In the genomic region with DNA sequence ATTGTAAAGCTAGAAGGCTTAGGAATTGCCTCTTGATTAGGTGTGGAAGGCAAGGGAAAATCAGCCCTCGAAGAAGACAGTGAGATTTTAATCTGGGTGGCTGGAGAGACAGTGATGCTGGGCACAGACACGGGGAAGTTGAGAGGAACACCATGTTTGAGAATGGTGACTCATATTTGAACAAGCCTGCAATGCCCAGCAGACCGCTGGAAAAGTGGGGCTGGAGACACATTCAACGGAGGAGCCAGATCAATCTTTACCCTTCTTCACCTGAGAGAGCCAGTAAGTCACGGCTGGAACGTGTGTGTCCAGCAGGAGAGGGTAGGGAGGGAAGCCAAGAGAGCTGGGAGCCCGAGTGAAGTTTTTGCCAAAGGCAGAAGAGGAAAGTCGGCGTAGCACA, we compare ENCODE assay signal across 30 cellular contexts. TPM values are rescaled to one million over a fixed set of nuclear protein-coding genes. Genes with fewer than 3 reads are reported as not detected.
"Had no signal": no experiment of that assay in that cellular context is flagged by ENCODE, and none has a peak within 500 bp of the region (broad histone marks: within the 10 kb centered on the region; RNA-seq: fewer than 3 reads in every experiment).

No MANE protein-coding gene starts in this region.

- H3K4me2 ChIP-seq: SK-N-SH had no signal

- H3K9ac ChIP-seq: SK-N-SH had no signal

- FAIRE-seq: astrocyte, TTC549 had no signal

- H3K9me3 ChIP-seq: body of pancreas, breast epithelium, SJSA1, SK-N-SH had no signal

- H3K27ac ChIP-seq: body of pancreas, SJSA1 had no signal

- H3K36me3 ChIP-seq: breast epithelium, SJSA1 had no signal

- DNase-seq: activated CD4-positive, alpha-beta T cell treated with anti-CD3 and anti-CD28 coated beads, Interleukin-2, amount 10 ng/mL, durations not matched to agents 24 days and 14 days; activated CD4-positive, alpha-beta T cell treated with anti-CD3 and anti-CD28 coated beads, Interleukin-2, amount 50 U/mL, for 4 hours; activated CD8-positive, alpha-beta T cell treated with anti-CD3 and anti-CD28 coated beads for 36 hours; activated effector memory CD4-positive, alpha-beta T cell treated with anti-CD3 and anti-CD28 coated beads, Interleukin-2, amount 50 U/mL, for 16 hours; activated naive CD4-positive, alpha-beta T cell treated with Interleukin-2 at 50 U/mL for 16 hours; activated naive CD8-positive, alpha-beta T cell treated with anti-CD3 and anti-CD28 coated beads, Interleukin-2, amount 10 ng/mL, durations not matched to agents 7 days and 5 days; activated T-cell treated with anti-CD3 and anti-CD28 coated beads, Interleukin-2, amount 50 U/mL, for 1 hour; activated T-cell treated with anti-CD3 and anti-CD28 coated beads, Interleukin-2, amount 50 U/mL, for 72 hours; amygdala; body of pancreas; NCI-H1092 treated with DMSO at 0.1 percent for 48 hours; NCI-H1417; NCI-H146; NCI-H187; NCI-H2029 treated with DMSO at 0.1 percent for 48 hours; NCI-H2107; NCI-H2171; NCI-H510A; NCI-H526; NCI-H748 treated with DMSO at 0.1 percent for 48 hours; OCI-M1; SHP77 treated with DMSO at 0.1 percent for 48 hours; SK-N-SH had no signal

- ATAC-seq: activated CD8-positive, alpha-beta T cell treated with anti-CD3 and anti-CD28 coated beads for 36 hours; activated T-cell treated with anti-CD3 and anti-CD28 coated beads, Interleukin-2, amount 50 U/mL, for 72 hours; activated T-helper 17 cell treated with anti-CD3 and anti-CD28 coated beads, Interleukin-2, amount 50 U/mL, for 72 hours; body of pancreas; Panc1 had no signal

- H3K4me1 ChIP-seq: SJSA1 had no signal

- H3K4me3 ChIP-seq: body of pancreas, SJSA1 had no signal

- H3K27me3 ChIP-seq: breast epithelium, SJSA1 had no signal

RNA-seq across cellular contexts. Expression of gene ESR1, which starts 3.7 kb away (rescaled TPM):
- total RNA-seq: RPMI7951, SJSA1 had no signal
